13 cellular contexts compared by ENCODE assay signal in genomic region chr7:68439897-68440296, GRCh38.
DNase-seq lines count a peak whose midpoint lies in the region; TF ChIP-seq lines count a peak whose summit lies in the region.
"Had no signal": no experiment of that assay in that cellular context is flagged by ENCODE, and none has a peak within 500 bp of the region (broad histone marks: within the 10 kb centered on the region; RNA-seq: fewer than 3 reads in every experiment).

No MANE protein-coding gene starts in this region.

- DNase-seq in NCI-H82 (lab: John Stamatoyannopoulos, UW) (peak; percentile 15), NCI-H82 treated with DMSO at 0.1 percent for 48 hours (lab: John Stamatoyannopoulos, UW; ENCODE audit: unreplicated experiment) (no peak), NCI-H2171 (lab: John Stamatoyannopoulos, UW) (peak; percentile 36), NCI-H69 (lab: John Stamatoyannopoulos, UW) (peak; percentile 18), left kidney (ENCODE audit: low read depth, low spot score) (peak; percentile 48), GM10248 (ENCODE audit: extremely low spot score) (no peak)
- DNase-seq: Calu3; CD8-positive, alpha-beta T cell; DND-41; EL; GOT3; H7; HFFc6 had no signal

- TF ChIP-seq CTCF in GM10248 (IDR thresholded peaks at IDR 0.05; ENCODE audit: control extremely low read depth, extremely low read depth, low read depth, missing control alignments): no peak

- POLR2A ChIA-PET in GM10248 (lab: Yijun Ruan, JAX): no interaction called here

- CTCF ChIA-PET in GM10248 (lab: Yijun Ruan, JAX): no interaction called here

Comparison
In these comparisons a context has a peak if more than half of its experiments do, and no peak if none do; other contexts are left out.
1. DNase-seq: peak in NCI-H82 (single experiment), NCI-H2171 (single experiment), NCI-H69 (single experiment) and left kidney (single experiment); none in NCI-H82 treated with DMSO at 0.1 percent for 48 hours (single experiment) and GM10248 (single experiment).